Comparison of ENCODE assay signal across 8 cellular contexts in genomic region chr4:99563310-99564186, GRCh38. TPM values are rescaled to one million over a fixed set of nuclear protein-coding genes. Genes with fewer than 3 reads are reported as not detected.
DNase-seq lines count a peak whose midpoint lies in the region; ATAC-seq, FAIRE-seq and TF ChIP-seq lines count a peak whose summit lies in the region.

TSS of gene TRMT10A (minus strand) at chr4:99564039. CDS start at chr4:99559338, 4,701 bp downstream.

- intact Hi-C loops in OCI-LY7 (cut with micrococcal nuclease; ENCODE audit: unreplicated experiment) = loop anchor here (1.0 to 10.0 kb wide), 5 partner anchors 322 to 1419 kb away; partner anchors contain the start of genes METAP1 and STPG2

- peaks cover 16% of the 10 kb centered on the region for H3K27me3 ChIP-seq in mononuclear cell (ENCODE audit: insufficient read depth, low read length)

- H3K27ac ChIP-seq in OCI-LY7 (ENCODE audit: low read depth, low read length, poor library complexity, severe bottlenecking) = peak within 1 kb of the TSS; percentile 78

- H3K4me1 ChIP-seq in OCI-LY7 (ENCODE audit: insufficient read depth, low read length, poor library complexity, severe bottlenecking) (peaks cover 12% of the 10 kb centered on the region), mononuclear cell (ENCODE audit: insufficient read depth, low read length) (peaks cover 10% of the 10 kb centered on the region)

- TF ChIP-seq CTCF in D721Med (IDR thresholded peaks at IDR 0.05; ENCODE audit: insufficient read depth, missing control alignments) (no peak), OCI-LY7 (conservative IDR thresholded peaks at IDR 0.05; ENCODE audit: low read length) (no peak), epithelial cell of esophagus (IDR thresholded peaks at IDR 0.05; ENCODE audit: insufficient read depth, low read depth, low read length, missing control alignments) (no peak)

- H2AFZ ChIP-seq in OCI-LY7 (ENCODE audit: low read length) = peak within 1 kb of the TSS; percentile 98

- H3K79me2 ChIP-seq in OCI-LY7 (ENCODE audit: insufficient read depth, low read depth, low read length) = no peaks in the 10 kb centered on the region

- H3K9me3 ChIP-seq in OCI-LY7 (ENCODE audit: low read length) (no peaks in the 10 kb centered on the region), mononuclear cell (ENCODE audit: low read depth, low read length) (no peaks in the 10 kb centered on the region)

- no TSS peak for BruUV-seq in OCI-LY7 (replicated peaks; lab: Mats Ljungman, UMichigan)

- H4K20me1 ChIP-seq in OCI-LY7 (ENCODE audit: insufficient read depth, low read length) = no peaks in the 10 kb centered on the region

- H3K36me3 ChIP-seq in OCI-LY7 (ENCODE audit: insufficient read depth, low read length) = no peaks in the 10 kb centered on the region

- H3K4me3 ChIP-seq in OCI-LY7 (ENCODE audit: low read depth, low read length, poor library complexity, severe bottlenecking) = peak within 1 kb of the TSS; percentile 80
- H3K4me3 ChIP-seq in epithelial cell of esophagus (ENCODE audit: low read length) = peak within 1 kb of the TSS; percentile 84
- peak within 1 kb of the TSS; percentile 71 for H3K4me3 ChIP-seq in mononuclear cell (ENCODE audit: low read length)

- peak; percentile 25 for FAIRE-seq in D721Med (lab: Jason Lieb, UNC)

- peak; percentile 38 for DNase-seq in D721Med (ENCODE audit: insufficient read length, low spot score)
- peak; percentile 41 for DNase-seq in HuH-7.5 (ENCODE audit: low spot score)
- DNase-seq in OCI-LY7 (ENCODE audit: low spot score) = peak; percentile 96
- peak; percentile 91 for DNase-seq in activated T-cell treated with anti-CD3 and anti-CD28 coated beads for 48 hours (ENCODE audit: low read depth)
- peak; percentile 99 for DNase-seq in epithelial cell of esophagus (ENCODE audit: low read depth)
- peak; percentile 86 to 90 for DNase-seq in stimulated activated CD8-positive, alpha-beta memory T cell treated with anti-CD3 and anti-CD28 coated beads, Interleukin-4, amount 100 ng/mL, for 1 hour (ENCODE audit: low read depth in 2 of 2, low spot score in 1 of 2)

- peak within 1 kb of the TSS; percentile 75 for H3K4me2 ChIP-seq in OCI-LY7 (ENCODE audit: low read length)

- peak; percentile 95 for ATAC-seq in GM21526 (IDR thresholded peaks at IDR 0.05; ENCODE audit: low FRiP score, unreplicated experiment)

- H3K9me2 ChIP-seq in OCI-LY7 (ENCODE audit: insufficient read depth, low read length) = peaks cover 6% of the 10 kb centered on the region; the same call in 1 of the 2 replicates

- POLR2A ChIA-PET in OCI-LY7 (lab: Charles Lee) = interaction anchor here (0.6 to 2.7 kb wide), 15 partner anchors 9 to 475 kb away, joined by 3 to 17 read pairs (median 6); partner anchors contain the start of genes ADH5, DAPP1 and MTTP

- CTCF ChIA-PET in OCI-LY7 (lab: Charles Lee; ENCODE audit: unreplicated experiment) = no interaction called here

RNA-seq across cellular contexts. Expression of gene TRMT10A, which starts in this region (rescaled TPM):
- 7.9 and 13.3 TPM in 2 replicates for total RNA-seq in OCI-LY7 (2014; rRNA removed; shearing (Covaris generic))
- total RNA-seq in OCI-LY7 (2022) (17.1 and 18.8 TPM in 2 replicates), mononuclear cell (1.8 TPM)

Comparison
In these comparisons a context has a peak if more than half of its experiments do, and no peak if none do; other contexts are left out.
1. Peak in every context shown above with its lines: DNase-seq, ATAC-seq, H3K4me3 ChIP-seq and H3K27ac ChIP-seq.
2. DNase-seq: peak in every context shown above with its lines; median percentile 99 in epithelial cell of esophagus; 96 in OCI-LY7; 91 in activated T-cell treated with anti-CD3 and anti-CD28 coated beads for 48 hours; 88 in stimulated activated CD8-positive, alpha-beta memory T cell treated with anti-CD3 and anti-CD28 coated beads, Interleukin-4, amount 100 ng/mL, for 1 hour; 41 in HuH-7.5; 38 in D721Med.